In genomic region chr3:22118542-22118941, GRCh38 we compare ENCODE assay signal across 14 cellular contexts.
DNase-seq lines count a peak whose midpoint lies in the region.
"Had no signal": no experiment of that assay in that cellular context is flagged by ENCODE, and none has a peak within 500 bp of the region (broad histone marks: within the 10 kb centered on the region; RNA-seq: fewer than 3 reads in every experiment).

No MANE protein-coding gene starts in this region.

- peak; percentile 49 for DNase-seq in DMS53 (lab: John Stamatoyannopoulos, UW)
- DNase-seq in DMS53 treated with DMSO at 0.1 percent for 48 hours (lab: John Stamatoyannopoulos, UW; ENCODE audit: unreplicated experiment), result no peak
- peak; percentile 36 for DNase-seq in NCI-H510A treated with DMSO at 0.1 percent for 48 hours (lab: John Stamatoyannopoulos, UW)
- no peak for DNase-seq in NCI-H510A (lab: John Stamatoyannopoulos, UW)
- peak; percentile 14 for DNase-seq in left kidney (ENCODE audit: low read depth, low spot score)
- no peak for DNase-seq in HPDE6-E6E7 (ENCODE audit: extremely low spot score)
- DNase-seq: Caco-2; CD4-positive, CD25-positive, alpha-beta regulatory T cell; CD8-positive, alpha-beta T cell; DMS153; DMS79 treated with DMSO at 0.1 percent for 48 hours; GF-D8; GOT3; HFFc6 had no signal

Comparison
In these comparisons a context has a peak if more than half of its experiments do, and no peak if none do; other contexts are left out.
1. DNase-seq: peak in DMS53 (single experiment), NCI-H510A treated with DMSO at 0.1 percent for 48 hours (single experiment) and left kidney (single experiment); none in DMS53 treated with DMSO at 0.1 percent for 48 hours (single experiment), NCI-H510A (single experiment) and HPDE6-E6E7 (single experiment).